ENCODE assay signal across 24 cellular contexts in the genomic region with DNA sequence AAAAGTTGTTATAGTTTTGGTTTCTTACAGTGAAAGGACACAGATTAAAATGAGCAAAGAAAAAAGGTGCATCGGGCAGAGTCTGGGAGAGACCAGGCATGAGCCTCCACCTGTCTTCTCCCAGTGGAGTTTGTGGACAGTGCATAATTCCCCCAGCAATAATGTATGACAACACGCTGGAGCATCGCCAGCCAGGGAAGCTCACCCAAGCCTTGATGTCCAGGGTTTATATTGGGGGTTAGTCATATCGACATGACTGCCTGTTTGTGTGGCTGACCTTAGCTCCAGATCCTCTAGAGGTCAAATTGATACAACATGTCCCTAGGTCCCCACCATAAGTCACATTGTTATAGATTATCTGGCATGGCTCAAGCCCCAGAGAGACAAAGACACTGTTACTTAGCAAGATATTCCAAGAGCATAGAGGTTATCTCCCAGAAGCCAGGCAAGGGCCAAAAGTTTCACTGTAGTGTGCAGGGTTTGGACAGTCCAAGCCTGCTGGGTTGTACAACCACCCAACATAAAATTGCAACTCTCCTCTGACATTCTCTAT. TPM values are rescaled to one million over a fixed set of nuclear protein-coding genes. Genes with fewer than 3 reads are reported as not detected.
"Had no signal": no experiment of that assay in that cellular context is flagged by ENCODE, and none has a peak within 500 bp of the region (broad histone marks: within the 10 kb centered on the region; RNA-seq: fewer than 3 reads in every experiment).

No MANE protein-coding gene starts in this region.

- H3K4me3 Mint-ChIP-seq: activated B cell treated with CpG ODN at 0.5 μM for 24 hours; activated CD8-positive, alpha-beta T cell treated with anti-CD3 and anti-CD28 coated beads for 36 hours; activated naive CD8-positive, alpha-beta T cell treated with anti-CD3 and anti-CD28 coated beads for 36 hours; activated T-helper 17 cell treated with anti-CD3 and anti-CD28 coated beads, Interleukin-2, amount 50 U/mL, for 72 hours; effector memory CD8-positive, alpha-beta T cell; mesothelial cell of epicardium; natural killer cell treated with Interleukin-12 subunit alpha and Interleukin-12 subunit beta and Interleukin-15 and Interleukin-18, amount 100 ng/mL, for 72 hours had no signal

- H3K27ac ChIP-seq: foreskin keratinocyte, lower lobe of right lung, neutrophil, pancreas had no signal

- H3K9me3 Mint-ChIP-seq: natural killer cell treated with Interleukin-12 subunit alpha and Interleukin-12 subunit beta and Interleukin-15 and Interleukin-18, amount 100 ng/mL, for 72 hours had no signal

- H3K27me3 ChIP-seq: pancreas had no signal

- H3K36me3 ChIP-seq: lower lobe of right lung, neutrophil, pancreas had no signal

- ATAC-seq: activated CD8-positive, alpha-beta T cell treated with anti-CD3 and anti-CD28 coated beads for 36 hours; activated T-helper 17 cell treated with anti-CD3 and anti-CD28 coated beads, Interleukin-2, amount 50 U/mL, for 72 hours; effector memory CD8-positive, alpha-beta T cell; foreskin keratinocyte; lower lobe of right lung; natural killer cell treated with Interleukin-12 subunit alpha and Interleukin-12 subunit beta and Interleukin-15 and Interleukin-18, amount 100 ng/mL, for 72 hours; pancreas; sciatic nerve had no signal

- H3K36me3 Mint-ChIP-seq: activated naive CD8-positive, alpha-beta T cell treated with anti-CD3 and anti-CD28 coated beads for 36 hours; mesothelial cell of epicardium had no signal

- H3K27ac Mint-ChIP-seq: activated B cell treated with CpG ODN at 0.5 μM for 24 hours; activated CD8-positive, alpha-beta T cell treated with anti-CD3 and anti-CD28 coated beads for 36 hours; activated naive CD8-positive, alpha-beta T cell treated with anti-CD3 and anti-CD28 coated beads for 36 hours; activated T-helper 17 cell treated with anti-CD3 and anti-CD28 coated beads, Interleukin-2, amount 50 U/mL, for 72 hours; effector memory CD8-positive, alpha-beta T cell; mesothelial cell of epicardium; natural killer cell treated with Interleukin-12 subunit alpha and Interleukin-12 subunit beta and Interleukin-15 and Interleukin-18, amount 100 ng/mL, for 72 hours had no signal

- H3K4me1 Mint-ChIP-seq: activated B cell treated with CpG ODN at 0.5 μM for 24 hours; activated naive CD8-positive, alpha-beta T cell treated with anti-CD3 and anti-CD28 coated beads for 36 hours; activated T-helper 17 cell treated with anti-CD3 and anti-CD28 coated beads, Interleukin-2, amount 50 U/mL, for 72 hours had no signal

- H3K9me3 ChIP-seq: neutrophil, pancreas had no signal

- H3K4me3 ChIP-seq: lower lobe of right lung, pancreas, smooth muscle cell had no signal

- DNase-seq: activated B cell treated with CpG ODN at 0.5 μM for 24 hours; activated CD4-positive, alpha-beta T cell treated with anti-CD3 and anti-CD28 coated beads for 48 hours; activated CD8-positive, alpha-beta T cell treated with anti-CD3 and anti-CD28 coated beads for 36 hours; activated naive CD4-positive, alpha-beta T cell; activated naive CD8-positive, alpha-beta T cell treated with anti-CD3 and anti-CD28 coated beads for 36 hours; activated T-cell treated with anti-CD3 and anti-CD28 coated beads, Interleukin-2, amount 50 U/mL, for 1 hour; amniotic stem cell; effector memory CD8-positive, alpha-beta T cell; hypothalamus; islet precursor cell; lower lobe of right lung; pancreas; stimulated activated CD4-positive, alpha-beta T cell treated with anti-CD3 and anti-CD28 coated beads, Interleukin-4, amount 100 ng/mL, for 1 hour had no signal

- H3K4me1 ChIP-seq: lower lobe of right lung had no signal

RNA-seq across cellular contexts. Expression of gene KLK13, which starts 5.5 kb away (rescaled TPM):
- total RNA-seq: activated B cell treated with CpG ODN at 0.5 μM for 24 hours; activated CD8-positive, alpha-beta T cell treated with anti-CD3 and anti-CD28 coated beads for 36 hours; activated naive CD8-positive, alpha-beta T cell treated with anti-CD3 and anti-CD28 coated beads for 36 hours; activated T-helper 17 cell treated with anti-CD3 and anti-CD28 coated beads, Interleukin-2, amount 50 U/mL, for 72 hours; cardiac septum; dermis microvascular lymphatic vessel endothelial cell; fibroblast of lung; natural killer cell treated with Interleukin-12 subunit alpha and Interleukin-12 subunit beta and Interleukin-15 and Interleukin-18, amount 100 ng/mL, for 72 hours; ureter had no signal
- polyA plus RNA-seq: fibroblast of lung had no signal

RNA-seq across cellular contexts. Expression of gene KLK14, which starts 12.3 kb away (rescaled TPM):
- total RNA-seq: dermis microvascular lymphatic vessel endothelial cell, fibroblast of lung, foreskin keratinocyte, ureter had no signal
- polyA plus RNA-seq: fibroblast of lung had no signal

RNA-seq across cellular contexts. Expression of gene KLK12, which starts 35.6 kb away (rescaled TPM):
- total RNA-seq: activated B cell treated with CpG ODN at 0.5 μM for 24 hours; activated CD8-positive, alpha-beta T cell treated with anti-CD3 and anti-CD28 coated beads for 36 hours; activated naive CD8-positive, alpha-beta T cell treated with anti-CD3 and anti-CD28 coated beads for 36 hours; activated T-helper 17 cell treated with anti-CD3 and anti-CD28 coated beads, Interleukin-2, amount 50 U/mL, for 72 hours; cardiac septum; dermis microvascular lymphatic vessel endothelial cell; fibroblast of lung; foreskin keratinocyte; mesothelial cell of epicardium; natural killer cell treated with Interleukin-12 subunit alpha and Interleukin-12 subunit beta and Interleukin-15 and Interleukin-18, amount 100 ng/mL, for 72 hours; pancreas; sciatic nerve; ureter had no signal
- polyA plus RNA-seq: fibroblast of lung, pancreas had no signal

RNA-seq across cellular contexts. Expression of gene KLK11, which starts 44.0 kb away (rescaled TPM):
- total RNA-seq: activated B cell treated with CpG ODN at 0.5 μM for 24 hours; activated CD8-positive, alpha-beta T cell treated with anti-CD3 and anti-CD28 coated beads for 36 hours; activated naive CD8-positive, alpha-beta T cell treated with anti-CD3 and anti-CD28 coated beads for 36 hours; activated T-helper 17 cell treated with anti-CD3 and anti-CD28 coated beads, Interleukin-2, amount 50 U/mL, for 72 hours; cardiac septum; dermis microvascular lymphatic vessel endothelial cell; fibroblast of lung; mesothelial cell of epicardium; natural killer cell treated with Interleukin-12 subunit alpha and Interleukin-12 subunit beta and Interleukin-15 and Interleukin-18, amount 100 ng/mL, for 72 hours had no signal
- polyA plus RNA-seq: fibroblast of lung had no signal
